Comparison of ENCODE assay signal across 1 cellular context in genomic region chr9:130461218-130461630, GRCh38.
A peak's percentile ranks its signal among the peaks of the same experiment; 100 is the strongest.
TF ChIP-seq lines count a peak whose summit lies in the region.

No MANE protein-coding gene starts in this region.

TF ChIP-seq in HepG2, 621 proteins besides CTCF, POLR2A, EP300 and RAD21 (continued from another document and continues in another):
- TF ChIP-seq, protein P1, sequence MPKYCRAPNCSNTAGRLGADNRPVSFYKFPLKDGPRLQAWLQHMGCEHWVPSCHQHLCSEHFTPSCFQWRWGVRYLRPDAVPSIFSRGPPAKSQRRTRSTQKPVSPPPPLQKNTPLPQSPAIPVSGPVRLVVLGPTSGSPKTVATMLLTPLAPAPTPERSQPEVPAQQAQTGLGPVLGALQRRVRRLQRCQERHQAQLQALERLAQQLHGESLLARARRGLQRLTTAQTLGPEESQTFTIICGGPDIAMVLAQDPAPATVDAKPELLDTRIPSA (CRISPR knock-in tag; IDR thresholded peaks at IDR 0.05; ENCODE audit: borderline replicate concordance): no peak
- TF ChIP-seq ZNF3 (CRISPR knock-in tag; IDR thresholded peaks at IDR 0.05): no peak
- TF ChIP-seq MNT (IDR thresholded peaks at IDR 0.05): no peak
- TF ChIP-seq ZNF451 (CRISPR knock-in tag; IDR thresholded peaks at IDR 0.05): no peak
- TF ChIP-seq ZNF552 (CRISPR knock-in tag; IDR thresholded peaks at IDR 0.05; ENCODE audit: borderline replicate concordance): no peak
- TF ChIP-seq, protein P2, sequence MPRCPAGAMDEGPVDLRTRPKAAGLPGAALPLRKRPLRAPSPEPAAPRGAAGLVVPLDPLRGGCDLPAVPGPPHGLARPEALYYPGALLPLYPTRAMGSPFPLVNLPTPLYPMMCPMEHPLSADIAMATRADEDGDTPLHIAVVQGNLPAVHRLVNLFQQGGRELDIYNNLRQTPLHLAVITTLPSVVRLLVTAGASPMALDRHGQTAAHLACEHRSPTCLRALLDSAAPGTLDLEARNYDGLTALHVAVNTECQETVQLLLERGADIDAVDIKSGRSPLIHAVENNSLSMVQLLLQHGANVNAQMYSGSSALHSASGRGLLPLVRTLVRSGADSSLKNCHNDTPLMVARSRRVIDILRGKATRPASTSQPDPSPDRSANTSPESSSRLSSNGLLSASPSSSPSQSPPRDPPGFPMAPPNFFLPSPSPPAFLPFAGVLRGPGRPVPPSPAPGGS (CRISPR knock-in tag; IDR thresholded peaks at IDR 0.05): 0 out of 2 replicates have a peak, but pooled peaks have one; percentile 32
- TF ChIP-seq ZNF710 (CRISPR knock-in tag; IDR thresholded peaks at IDR 0.05; ENCODE audit: borderline replicate concordance): no peak
- no peak for TF ChIP-seq ZNF207 (IDR thresholded peaks at IDR 0.05; ENCODE audit: borderline replicate concordance)
- TF ChIP-seq SYNCRIP (IDR thresholded peaks at IDR 0.05; ENCODE audit: insufficient read depth, low read depth, low read length): no peak
- TF ChIP-seq ZZZ3 (CRISPR knock-in tag; IDR thresholded peaks at IDR 0.05; ENCODE audit: borderline replicate concordance): no peak
- TF ChIP-seq, protein P3, sequence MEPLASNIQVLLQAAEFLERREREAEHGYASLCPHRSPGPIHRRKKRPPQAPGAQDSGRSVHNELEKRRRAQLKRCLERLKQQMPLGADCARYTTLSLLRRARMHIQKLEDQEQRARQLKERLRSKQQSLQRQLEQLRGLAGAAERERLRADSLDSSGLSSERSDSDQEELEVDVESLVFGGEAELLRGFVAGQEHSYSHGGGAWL (CRISPR knock-in tag; IDR thresholded peaks at IDR 0.05): no peak
- TF ChIP-seq ZNF615 (CRISPR knock-in tag; IDR thresholded peaks at IDR 0.05; ENCODE audit: borderline replicate concordance): no peak
- TF ChIP-seq ZNF10 (CRISPR knock-in tag; IDR thresholded peaks at IDR 0.05; ENCODE audit: borderline replicate concordance, low read depth): no peak
- no peak for TF ChIP-seq HNRNPK (IDR thresholded peaks at IDR 0.05; ENCODE audit: low read depth, low read length, poor library complexity, severe bottlenecking)
- TF ChIP-seq, protein P4, sequence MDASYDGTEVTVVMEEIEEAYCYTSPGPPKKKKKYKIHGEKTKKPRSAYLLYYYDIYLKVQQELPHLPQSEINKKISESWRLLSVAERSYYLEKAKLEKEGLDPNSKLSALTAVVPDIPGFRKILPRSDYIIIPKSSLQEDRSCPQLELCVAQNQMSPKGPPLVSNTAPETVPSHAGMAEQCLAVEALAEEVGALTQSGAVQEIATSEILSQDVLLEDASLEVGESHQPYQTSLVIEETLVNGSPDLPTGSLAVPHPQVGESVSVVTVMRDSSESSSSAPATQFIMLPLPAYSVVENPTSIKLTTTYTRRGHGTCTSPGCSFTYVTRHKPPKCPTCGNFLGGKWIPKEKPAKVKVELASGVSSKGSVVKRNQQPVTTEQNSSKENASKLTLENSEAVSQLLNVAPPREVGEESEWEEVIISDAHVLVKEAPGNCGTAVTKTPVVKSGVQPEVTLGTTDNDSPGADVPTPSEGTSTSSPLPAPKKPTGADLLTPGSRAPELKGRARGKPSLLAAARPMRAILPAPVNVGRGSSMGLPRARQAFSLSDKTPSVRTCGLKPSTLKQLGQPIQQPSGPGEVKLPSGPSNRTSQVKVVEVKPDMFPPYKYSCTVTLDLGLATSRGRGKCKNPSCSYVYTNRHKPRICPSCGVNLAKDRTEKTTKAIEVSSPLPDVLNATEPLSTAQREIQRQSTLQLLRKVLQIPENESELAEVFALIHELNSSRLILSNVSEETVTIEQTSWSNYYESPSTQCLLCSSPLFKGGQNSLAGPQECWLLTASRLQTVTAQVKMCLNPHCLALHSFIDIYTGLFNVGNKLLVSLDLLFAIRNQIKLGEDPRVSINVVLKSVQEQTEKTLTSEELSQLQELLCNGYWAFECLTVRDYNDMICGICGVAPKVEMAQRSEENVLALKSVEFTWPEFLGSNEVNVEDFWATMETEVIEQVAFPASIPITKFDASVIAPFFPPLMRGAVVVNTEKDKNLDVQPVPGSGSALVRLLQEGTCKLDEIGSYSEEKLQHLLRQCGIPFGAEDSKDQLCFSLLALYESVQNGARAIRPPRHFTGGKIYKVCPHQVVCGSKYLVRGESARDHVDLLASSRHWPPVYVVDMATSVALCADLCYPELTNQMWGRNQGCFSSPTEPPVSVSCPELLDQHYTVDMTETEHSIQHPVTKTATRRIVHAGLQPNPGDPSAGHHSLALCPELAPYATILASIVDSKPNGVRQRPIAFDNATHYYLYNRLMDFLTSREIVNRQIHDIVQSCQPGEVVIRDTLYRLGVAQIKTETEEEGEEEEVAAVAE (CRISPR knock-in tag; IDR thresholded peaks at IDR 0.05; ENCODE audit: borderline replicate concordance): no peak
- TF ChIP-seq MBNL3 (CRISPR knock-in tag; conservative IDR thresholded peaks at IDR 0.05): no peak
- no peak for TF ChIP-seq ZBTB46 (CRISPR knock-in tag; IDR thresholded peaks at IDR 0.05; ENCODE audit: borderline replicate concordance)
- TF ChIP-seq HNF4G (IDR thresholded peaks at IDR 0.05; ENCODE audit: borderline replicate concordance, low read depth, low read length): no peak
- no peak for TF ChIP-seq HNF4G (CRISPR knock-in tag; IDR thresholded peaks at IDR 0.05; ENCODE audit: borderline replicate concordance, low read depth)
- TF ChIP-seq SP4 (CRISPR knock-in tag; IDR thresholded peaks at IDR 0.05): no peak
- TF ChIP-seq ZNF746 (CRISPR knock-in tag; IDR thresholded peaks at IDR 0.05): 0 out of 2 replicates have a peak, but pooled peaks have one; percentile 28
- TF ChIP-seq MBD4 (IDR thresholded peaks at IDR 0.05; ENCODE audit: borderline replicate concordance, low read length): no peak
- TF ChIP-seq IKZF1 (IDR thresholded peaks at IDR 0.05): no peak
- TF ChIP-seq RXRA (CRISPR knock-in tag; IDR thresholded peaks at IDR 0.05): 0 out of 2 replicates have a peak, but pooled peaks have one; percentile 13
- TF ChIP-seq SALL2 (CRISPR knock-in tag; IDR thresholded peaks at IDR 0.05): no peak
- no peak for TF ChIP-seq HIC2 (CRISPR knock-in tag; IDR thresholded peaks at IDR 0.05; ENCODE audit: low read depth)
- TF ChIP-seq ZNF766 (CRISPR knock-in tag; IDR thresholded peaks at IDR 0.05; ENCODE audit: borderline replicate concordance): no peak
- TF ChIP-seq KLF12 (CRISPR knock-in tag; IDR thresholded peaks at IDR 0.05; ENCODE audit: borderline replicate concordance): no peak
- TF ChIP-seq EEA1 (CRISPR knock-in tag; IDR thresholded peaks at IDR 0.05; ENCODE audit: borderline replicate concordance): no peak
- no peak for TF ChIP-seq ZFAT (CRISPR knock-in tag; conservative IDR thresholded peaks at IDR 0.05)
- TF ChIP-seq, protein P5, sequence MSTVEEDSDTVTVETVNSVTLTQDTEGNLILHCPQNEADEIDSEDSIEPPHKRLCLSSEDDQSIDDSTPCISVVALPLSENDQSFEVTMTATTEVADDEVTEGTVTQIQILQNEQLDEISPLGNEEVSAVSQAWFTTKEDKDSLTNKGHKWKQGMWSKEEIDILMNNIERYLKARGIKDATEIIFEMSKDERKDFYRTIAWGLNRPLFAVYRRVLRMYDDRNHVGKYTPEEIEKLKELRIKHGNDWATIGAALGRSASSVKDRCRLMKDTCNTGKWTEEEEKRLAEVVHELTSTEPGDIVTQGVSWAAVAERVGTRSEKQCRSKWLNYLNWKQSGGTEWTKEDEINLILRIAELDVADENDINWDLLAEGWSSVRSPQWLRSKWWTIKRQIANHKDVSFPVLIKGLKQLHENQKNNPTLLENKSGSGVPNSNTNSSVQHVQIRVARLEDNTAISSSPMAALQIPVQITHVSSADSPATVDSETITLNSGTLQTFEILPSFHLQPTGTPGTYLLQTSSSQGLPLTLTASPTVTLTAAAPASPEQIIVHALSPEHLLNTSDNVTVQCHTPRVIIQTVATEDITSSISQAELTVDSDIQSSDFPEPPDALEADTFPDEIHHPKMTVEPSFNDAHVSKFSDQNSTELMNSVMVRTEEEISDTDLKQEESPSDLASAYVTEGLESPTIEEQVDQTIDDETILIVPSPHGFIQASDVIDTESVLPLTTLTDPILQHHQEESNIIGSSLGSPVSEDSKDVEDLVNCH (CRISPR knock-in tag; IDR thresholded peaks at IDR 0.05): no peak
- TF ChIP-seq ZNF138 (CRISPR knock-in tag; IDR thresholded peaks at IDR 0.05; ENCODE audit: low read depth): no peak
- no peak for TF ChIP-seq SIX1 (CRISPR knock-in tag; IDR thresholded peaks at IDR 0.05; ENCODE audit: borderline replicate concordance)
- no peak for TF ChIP-seq HINFP (CRISPR knock-in tag; IDR thresholded peaks at IDR 0.05; ENCODE audit: low read depth)
- TF ChIP-seq CREM (IDR thresholded peaks at IDR 0.05): no peak
- no peak for TF ChIP-seq CREM (CRISPR knock-in tag; IDR thresholded peaks at IDR 0.05)
- TF ChIP-seq SRSF4 (IDR thresholded peaks at IDR 0.05; ENCODE audit: low read depth, low read length, poor library complexity, severe bottlenecking): no peak
- TF ChIP-seq, protein P6, sequence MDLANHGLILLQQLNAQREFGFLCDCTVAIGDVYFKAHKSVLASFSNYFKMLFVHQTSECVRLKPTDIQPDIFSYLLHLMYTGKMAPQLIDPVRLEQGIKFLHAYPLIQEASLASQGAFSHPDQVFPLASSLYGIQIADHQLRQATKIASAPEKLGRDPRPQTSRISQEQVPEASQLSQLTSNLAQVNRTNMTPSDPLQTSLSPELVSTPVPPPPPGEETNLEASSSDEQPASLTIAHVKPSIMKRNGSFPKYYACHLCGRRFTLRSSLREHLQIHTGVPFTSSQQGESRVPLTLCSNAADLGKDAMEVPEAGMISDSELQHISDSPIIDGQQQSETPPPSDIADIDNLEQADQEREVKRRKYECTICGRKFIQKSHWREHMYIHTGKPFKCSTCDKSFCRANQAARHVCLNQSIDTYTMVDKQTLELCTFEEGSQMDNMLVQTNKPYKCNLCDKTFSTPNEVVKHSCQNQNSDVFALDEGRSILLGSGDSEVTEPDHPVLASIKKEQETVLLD (CRISPR knock-in tag; IDR thresholded peaks at IDR 0.05; ENCODE audit: low read depth): no peak
- TF ChIP-seq PPARG (CRISPR knock-in tag; conservative IDR thresholded peaks at IDR 0.05): no peak
- no peak for TF ChIP-seq ZBTB14 (CRISPR knock-in tag; IDR thresholded peaks at IDR 0.05)
